ENCODE assay signal across 1 cellular context in the genomic region with DNA sequence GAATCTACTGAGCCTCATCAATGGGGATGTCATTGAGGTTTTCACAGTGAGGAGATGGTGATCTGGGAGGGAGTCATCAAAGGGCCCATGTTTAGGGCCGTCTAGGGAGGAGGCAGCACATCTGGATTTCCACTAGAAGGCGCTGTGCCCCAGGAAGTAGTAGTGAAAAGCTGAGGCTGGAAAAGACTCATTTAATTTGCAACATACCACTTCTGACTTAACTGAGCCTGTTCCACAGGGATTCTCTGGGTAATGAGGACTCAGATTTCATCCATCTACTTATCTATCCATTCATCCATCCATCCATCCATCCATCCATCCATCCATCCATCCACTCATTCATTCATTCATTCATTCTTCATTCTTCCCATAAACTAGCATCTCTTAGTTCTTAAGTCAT.
TF ChIP-seq lines count a peak whose summit lies in the region.

No MANE protein-coding gene starts in this region.

TF ChIP-seq in HepG2, 621 proteins besides CTCF, POLR2A, EP300 and RAD21 (continued from another document and continues in another):
- TF ChIP-seq ZNF142 (CRISPR knock-in tag; IDR thresholded peaks at IDR 0.05) (no peak), CHCHD3 (CRISPR knock-in tag; IDR thresholded peaks at IDR 0.05) (no peak), XRCC5 (optimal IDR thresholded peaks at IDR 0.05; ENCODE audit: low read length) (peak; percentile 30), ARNT2 (CRISPR knock-in tag; IDR thresholded peaks at IDR 0.05; ENCODE audit: low read depth) (no peak), ZNF615 (CRISPR knock-in tag; IDR thresholded peaks at IDR 0.05; ENCODE audit: borderline replicate concordance) (no peak), GFI1 (CRISPR knock-in tag; IDR thresholded peaks at IDR 0.05; ENCODE audit: borderline replicate concordance) (peak; percentile 62; the same call in 1 of the 2 replicates), SMC3 (IDR thresholded peaks at IDR 0.05; ENCODE audit: low read length) (peak; percentile 90), RARA (CRISPR knock-in tag; IDR thresholded peaks at IDR 0.05) (no peak), PHB2 (IDR thresholded peaks at IDR 0.05; ENCODE audit: partially characterized antibody) (no peak), ZNF777 (CRISPR knock-in tag; IDR thresholded peaks at IDR 0.05) (0 out of 2 replicates have a peak, but pooled peaks have one; percentile 19), TAF1 (CRISPR knock-in tag; IDR thresholded peaks at IDR 0.05) (no peak), GABPA (IDR thresholded peaks at IDR 0.05; ENCODE audit: low read depth, low read length) (no peak), GABPA (CRISPR knock-in tag; IDR thresholded peaks at IDR 0.05; ENCODE audit: low read depth) (0 out of 2 replicates have a peak, but pooled peaks have one; percentile 18), MXI1 (IDR thresholded peaks at IDR 0.05; ENCODE audit: borderline replicate concordance, low read depth, low read length) (no peak), ZNF121 (CRISPR knock-in tag; IDR thresholded peaks at IDR 0.05) (0 out of 2 replicates have a peak, but pooled peaks have one; percentile 15), ERF (CRISPR knock-in tag; IDR thresholded peaks at IDR 0.05) (peak; percentile 23; the same call in 1 of the 2 replicates), TBX2 (CRISPR knock-in tag; IDR thresholded peaks at IDR 0.05; ENCODE audit: borderline replicate concordance) (no peak), SAP130 (CRISPR knock-in tag; IDR thresholded peaks at IDR 0.05; ENCODE audit: low read depth) (no peak), ZBTB46 (CRISPR knock-in tag; IDR thresholded peaks at IDR 0.05; ENCODE audit: borderline replicate concordance) (no peak), ZNF501 (CRISPR knock-in tag; IDR thresholded peaks at IDR 0.05) (no peak), STAG1 (CRISPR knock-in tag; IDR thresholded peaks at IDR 0.05) (peak; percentile 85), POLR2AphosphoS5 (IDR thresholded peaks at IDR 0.05; ENCODE audit: low read depth, low read length) (no peak), HNF1B (CRISPR knock-in tag; IDR thresholded peaks at IDR 0.05) (0 out of 2 replicates have a peak, but pooled peaks have one; percentile 39), ZNF878 (CRISPR knock-in tag; IDR thresholded peaks at IDR 0.05) (no peak), ZNF274 (CRISPR knock-in tag; IDR thresholded peaks at IDR 0.05) (no peak), NRL (CRISPR knock-in tag; IDR thresholded peaks at IDR 0.05; ENCODE audit: borderline replicate concordance) (no peak), DNMT3B (CRISPR knock-in tag; conservative IDR thresholded peaks at IDR 0.05) (no peak), TBP (CRISPR knock-in tag; IDR thresholded peaks at IDR 0.05) (no peak), NKX3-1 (CRISPR knock-in tag; IDR thresholded peaks at IDR 0.05) (no peak), TBX3 (IDR thresholded peaks at IDR 0.05; ENCODE audit: borderline replicate concordance) (no peak), ZNF557 (CRISPR knock-in tag; IDR thresholded peaks at IDR 0.05) (no peak), ATF7-NPFF (CRISPR knock-in tag; IDR thresholded peaks at IDR 0.05; ENCODE audit: low read depth) (no peak), ZNF331 (CRISPR knock-in tag; IDR thresholded peaks at IDR 0.05) (no peak), IKZF5 (CRISPR knock-in tag; IDR thresholded peaks at IDR 0.05) (no peak), ZSCAN31 (CRISPR knock-in tag; IDR thresholded peaks at IDR 0.05; ENCODE audit: low read depth) (no peak), ZNF24 (IDR thresholded peaks at IDR 0.05) (peak; percentile 72)
- TF ChIP-seq, protein P1, sequence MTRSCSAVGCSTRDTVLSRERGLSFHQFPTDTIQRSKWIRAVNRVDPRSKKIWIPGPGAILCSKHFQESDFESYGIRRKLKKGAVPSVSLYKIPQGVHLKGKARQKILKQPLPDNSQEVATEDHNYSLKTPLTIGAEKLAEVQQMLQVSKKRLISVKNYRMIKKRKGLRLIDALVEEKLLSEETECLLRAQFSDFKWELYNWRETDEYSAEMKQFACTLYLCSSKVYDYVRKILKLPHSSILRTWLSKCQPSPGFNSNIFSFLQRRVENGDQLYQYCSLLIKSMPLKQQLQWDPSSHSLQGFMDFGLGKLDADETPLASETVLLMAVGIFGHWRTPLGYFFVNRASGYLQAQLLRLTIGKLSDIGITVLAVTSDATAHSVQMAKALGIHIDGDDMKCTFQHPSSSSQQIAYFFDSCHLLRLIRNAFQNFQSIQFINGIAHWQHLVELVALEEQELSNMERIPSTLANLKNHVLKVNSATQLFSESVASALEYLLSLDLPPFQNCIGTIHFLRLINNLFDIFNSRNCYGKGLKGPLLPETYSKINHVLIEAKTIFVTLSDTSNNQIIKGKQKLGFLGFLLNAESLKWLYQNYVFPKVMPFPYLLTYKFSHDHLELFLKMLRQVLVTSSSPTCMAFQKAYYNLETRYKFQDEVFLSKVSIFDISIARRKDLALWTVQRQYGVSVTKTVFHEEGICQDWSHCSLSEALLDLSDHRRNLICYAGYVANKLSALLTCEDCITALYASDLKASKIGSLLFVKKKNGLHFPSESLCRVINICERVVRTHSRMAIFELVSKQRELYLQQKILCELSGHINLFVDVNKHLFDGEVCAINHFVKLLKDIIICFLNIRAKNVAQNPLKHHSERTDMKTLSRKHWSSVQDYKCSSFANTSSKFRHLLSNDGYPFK (CRISPR knock-in tag; IDR thresholded peaks at IDR 0.05; ENCODE audit: borderline replicate concordance): no peak
- TF ChIP-seq, protein P2, sequence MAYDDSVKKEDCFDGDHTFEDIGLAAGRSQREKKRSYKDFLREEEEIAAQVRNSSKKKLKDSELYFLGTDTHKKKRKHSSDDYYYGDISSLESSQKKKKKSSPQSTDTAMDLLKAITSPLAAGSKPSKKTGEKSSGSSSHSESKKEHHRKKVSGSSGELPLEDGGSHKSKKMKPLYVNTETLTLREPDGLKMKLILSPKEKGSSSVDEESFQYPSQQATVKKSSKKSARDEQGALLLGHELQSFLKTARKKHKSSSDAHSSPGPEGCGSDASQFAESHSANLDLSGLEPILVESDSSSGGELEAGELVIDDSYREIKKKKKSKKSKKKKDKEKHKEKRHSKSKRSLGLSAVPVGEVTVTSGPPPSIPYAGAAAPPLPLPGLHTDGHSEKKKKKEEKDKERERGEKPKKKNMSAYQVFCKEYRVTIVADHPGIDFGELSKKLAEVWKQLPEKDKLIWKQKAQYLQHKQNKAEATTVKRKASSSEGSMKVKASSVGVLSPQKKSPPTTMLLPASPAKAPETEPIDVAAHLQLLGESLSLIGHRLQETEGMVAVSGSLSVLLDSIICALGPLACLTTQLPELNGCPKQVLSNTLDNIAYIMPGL (CRISPR knock-in tag; IDR thresholded peaks at IDR 0.05; ENCODE audit: borderline replicate concordance in 1 of 2, low read depth in 1 of 2): peak; percentile 30 to 37; a peak in 1 of 4 replicates
- TF ChIP-seq, protein P3, sequence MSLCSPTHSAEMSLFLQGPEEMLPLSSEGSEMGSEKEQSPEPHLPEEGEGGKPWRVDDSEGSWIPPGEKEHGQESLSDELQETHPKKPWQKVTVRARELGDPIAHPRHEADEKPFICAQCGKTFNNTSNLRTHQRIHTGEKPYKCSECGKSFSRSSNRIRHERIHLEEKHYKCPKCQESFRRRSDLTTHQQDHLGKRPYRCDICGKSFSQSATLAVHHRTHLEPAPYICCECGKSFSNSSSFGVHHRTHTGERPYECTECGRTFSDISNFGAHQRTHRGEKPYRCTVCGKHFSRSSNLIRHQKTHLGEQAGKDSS (CRISPR knock-in tag; IDR thresholded peaks at IDR 0.05; ENCODE audit: borderline replicate concordance, low read depth): no peak
- TF ChIP-seq, protein P4, sequence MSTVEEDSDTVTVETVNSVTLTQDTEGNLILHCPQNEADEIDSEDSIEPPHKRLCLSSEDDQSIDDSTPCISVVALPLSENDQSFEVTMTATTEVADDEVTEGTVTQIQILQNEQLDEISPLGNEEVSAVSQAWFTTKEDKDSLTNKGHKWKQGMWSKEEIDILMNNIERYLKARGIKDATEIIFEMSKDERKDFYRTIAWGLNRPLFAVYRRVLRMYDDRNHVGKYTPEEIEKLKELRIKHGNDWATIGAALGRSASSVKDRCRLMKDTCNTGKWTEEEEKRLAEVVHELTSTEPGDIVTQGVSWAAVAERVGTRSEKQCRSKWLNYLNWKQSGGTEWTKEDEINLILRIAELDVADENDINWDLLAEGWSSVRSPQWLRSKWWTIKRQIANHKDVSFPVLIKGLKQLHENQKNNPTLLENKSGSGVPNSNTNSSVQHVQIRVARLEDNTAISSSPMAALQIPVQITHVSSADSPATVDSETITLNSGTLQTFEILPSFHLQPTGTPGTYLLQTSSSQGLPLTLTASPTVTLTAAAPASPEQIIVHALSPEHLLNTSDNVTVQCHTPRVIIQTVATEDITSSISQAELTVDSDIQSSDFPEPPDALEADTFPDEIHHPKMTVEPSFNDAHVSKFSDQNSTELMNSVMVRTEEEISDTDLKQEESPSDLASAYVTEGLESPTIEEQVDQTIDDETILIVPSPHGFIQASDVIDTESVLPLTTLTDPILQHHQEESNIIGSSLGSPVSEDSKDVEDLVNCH (CRISPR knock-in tag; IDR thresholded peaks at IDR 0.05): no peak
